Comparison of ENCODE assay signal across 1 cellular context in the genomic region with DNA sequence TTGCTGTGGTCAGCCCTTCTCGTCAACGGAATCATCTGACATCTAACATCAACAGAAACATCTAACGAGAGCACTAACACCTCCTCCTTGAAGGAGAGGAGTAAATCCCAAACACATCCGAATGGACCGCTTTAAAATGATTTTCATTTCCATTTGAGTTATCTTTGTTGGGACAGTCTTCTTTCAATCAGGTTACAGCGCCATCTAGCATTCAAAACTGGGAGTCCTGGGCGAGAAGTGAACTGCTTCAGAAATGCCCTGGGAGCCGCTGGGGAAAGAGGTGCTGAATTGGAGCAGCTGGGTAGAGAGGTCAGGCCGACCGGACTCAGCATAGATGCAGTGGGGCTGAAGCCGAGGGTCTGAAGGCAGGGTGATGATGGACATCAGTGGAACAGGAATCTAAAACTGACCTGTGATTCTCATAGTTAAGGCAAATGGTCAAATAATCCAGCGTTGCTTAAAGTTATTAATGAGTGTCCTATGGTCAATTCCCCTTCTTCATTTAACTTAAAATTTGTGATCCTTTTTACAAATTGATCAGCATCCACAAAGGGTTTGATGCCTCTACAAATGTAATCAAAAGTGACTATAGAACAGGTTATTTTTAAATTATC.
TF ChIP-seq lines count a peak whose summit lies in the region.

No MANE protein-coding gene starts in this region.

TF ChIP-seq in A549, 52 proteins besides CTCF, POLR2A, EP300 and RAD21:
- TF ChIP-seq, protein P1, sequence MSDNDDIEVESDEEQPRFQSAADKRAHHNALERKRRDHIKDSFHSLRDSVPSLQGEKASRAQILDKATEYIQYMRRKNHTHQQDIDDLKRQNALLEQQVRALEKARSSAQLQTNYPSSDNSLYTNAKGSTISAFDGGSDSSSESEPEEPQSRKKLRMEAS (IDR thresholded peaks at IDR 0.05), result no peak
- TF ChIP-seq SMC3 (IDR thresholded peaks at IDR 0.05), result peak; percentile 57; the same call in 2 of the 3 replicates
TF ChIP-seq in A549: peak in this region for 1.
